10 cellular contexts compared by ENCODE assay signal in genomic region chr6:17863971-17864754, GRCh38.
DNase-seq lines count a peak whose midpoint lies in the region; ATAC-seq and TF ChIP-seq lines count a peak whose summit lies in the region.
"Had no signal": no experiment of that assay in that cellular context is flagged by ENCODE, and none has a peak within 500 bp of the region (broad histone marks: within the 10 kb centered on the region; RNA-seq: fewer than 3 reads in every experiment).

No MANE protein-coding gene starts in this region.

- no peak for DNase-seq in GM23338 (ENCODE audit: low spot score)
- peak; percentile 66 for DNase-seq in amniotic stem cell (lab: John Stamatoyannopoulos, UW)
- peak in 4 of 5 donors; percentile 29 to 45 (median 40) for DNase-seq in heart left ventricle
- DNase-seq in sigmoid colon, result peak; percentile 68
- no peak for DNase-seq in activated T-cell treated with anti-CD3 and anti-CD28 coated beads, Interleukin-2, amount 50 U/mL, for 4 hours
- no peak for DNase-seq in NCI-H510A (lab: John Stamatoyannopoulos, UW)
- no peak for DNase-seq in cerebellar cortex (ENCODE audit: low spot score)
- no peak for DNase-seq in stimulated activated CD4-positive, alpha-beta T cell treated with anti-CD3 and anti-CD28 coated beads, Interleukin-2, amount 100 ng/mL, for 48 hours
- DNase-seq: activated CD8-positive, alpha-beta memory T cell treated with anti-CD3 and anti-CD28 coated beads, Interleukin-2, amount 50 U/mL, for 48 hours; NCI-H524 treated with DMSO at 0.1 percent for 48 hours had no signal

- H3K4me3 ChIP-seq in GM23338 (no peak overlapping the region), heart left ventricle (peak overlapping the region in 1 of 12 donors; percentile 3), sigmoid colon (peak overlapping the region in 2 of 4 donors; percentile 10 to 13)

- H3K36me3 Mint-ChIP-seq in GM23338 (ENCODE audit: low read depth), result no peaks in the 10 kb centered on the region
- no peaks in the 10 kb centered on the region for H3K36me3 Mint-ChIP-seq in activated T-cell treated with anti-CD3 and anti-CD28 coated beads, Interleukin-2, amount 50 U/mL, for 4 hours (ENCODE audit: insufficient read depth)

- no peaks in the 10 kb centered on the region for H3K36me3 ChIP-seq in GM23338 (ENCODE audit: insufficient read depth)
- no peaks in the 10 kb centered on the region for H3K36me3 ChIP-seq in heart left ventricle
- H3K36me3 ChIP-seq in sigmoid colon, result no peaks in the 10 kb centered on the region

- H3F3A ChIP-seq in GM23338 (replicated peaks; ENCODE audit: low read depth), result no peaks in the 10 kb centered on the region

- no peak overlapping the region for H2AFZ ChIP-seq in GM23338

- H3K9me3 ChIP-seq in heart left ventricle (no peaks in the 10 kb centered on the region), sigmoid colon (no peaks in the 10 kb centered on the region)

- intact Hi-C loops in heart left ventricle (cut with DNase I) (loop anchor here in 7 of 10 donors (5.0 to 10.0 kb wide), 4 partner anchors 48 to 261 kb away; partner anchors contain the start of genes KIF13A (in 5 of the 7) and NHLRC1 (in 1 of the 7)), sigmoid colon (cut with DNase I) (no loop called here)

- H3K4me1 Mint-ChIP-seq in GM23338, result peaks cover 7% of the 10 kb centered on the region
- no peaks in the 10 kb centered on the region for H3K4me1 Mint-ChIP-seq in activated T-cell treated with anti-CD3 and anti-CD28 coated beads, Interleukin-2, amount 50 U/mL, for 4 hours (ENCODE audit: low read depth)

- no peak for TF ChIP-seq EP300 in sigmoid colon (IDR thresholded peaks at IDR 0.05)

- TF ChIP-seq POLR2A in heart left ventricle (IDR thresholded peaks at IDR 0.05), result no peak
- TF ChIP-seq POLR2A in sigmoid colon (IDR thresholded peaks at IDR 0.05), result no peak

- 56 to 71% (median 66%) methylated on average over 11 of the region's 11 CpGs for WGBS in heart left ventricle, 4 donors
- 16 to 58% methylated on average over 11 of the region's 11 CpGs for WGBS in sigmoid colon, 2 donors

- no peaks in the 10 kb centered on the region for H3K27me3 ChIP-seq in GM23338 (ENCODE audit: insufficient read depth)
- H3K27me3 ChIP-seq in heart left ventricle, result no peaks in the 10 kb centered on the region
- no peaks in the 10 kb centered on the region for H3K27me3 ChIP-seq in sigmoid colon

- H3K4me3 Mint-ChIP-seq in GM23338, result no peak overlapping the region
- H3K4me3 Mint-ChIP-seq in activated T-cell treated with anti-CD3 and anti-CD28 coated beads, Interleukin-2, amount 50 U/mL, for 4 hours, result no peak overlapping the region

- peak overlapping the region; percentile 35; the same call in 1 of the 2 replicates for H3K27ac Mint-ChIP-seq in GM23338

- H3K9me2 ChIP-seq in GM23338 (ENCODE audit: insufficient read depth), result no peaks in the 10 kb centered on the region

- no peaks in the 10 kb centered on the region for H3K4me1 ChIP-seq in GM23338 (ENCODE audit: insufficient read depth)
- peaks cover 0 to 67% (median 43%) of the 10 kb centered on the region in 12 donors for H3K4me1 ChIP-seq in heart left ventricle
- peaks cover 0 to 66% (median 61%) of the 10 kb centered on the region in 4 donors for H3K4me1 ChIP-seq in sigmoid colon

- no peaks in the 10 kb centered on the region for H4K20me1 ChIP-seq in GM23338 (replicated peaks; ENCODE audit: insufficient read depth)

- H3K27ac ChIP-seq in GM23338 (ENCODE audit: low read depth) (no peak overlapping the region), heart left ventricle (peak overlapping the region in 11 of 12 donors; percentile 23 to 79 (median 72)), sigmoid colon (peak overlapping the region; percentile 68 to 81 (median 78))

- H3K4me2 ChIP-seq in GM23338, result no peak overlapping the region

- no peaks in the 10 kb centered on the region for H3K9me3 Mint-ChIP-seq in GM23338
- no peaks in the 10 kb centered on the region for H3K9me3 Mint-ChIP-seq in activated T-cell treated with anti-CD3 and anti-CD28 coated beads, Interleukin-2, amount 50 U/mL, for 4 hours

- TF ChIP-seq CTCF in GM23338 (conservative IDR thresholded peaks at IDR 0.05; ENCODE audit: low read depth in 2 of 2), result no peak
- TF ChIP-seq CTCF in heart left ventricle (IDR thresholded peaks at IDR 0.05), result no peak
- no peak for TF ChIP-seq CTCF in sigmoid colon (IDR thresholded peaks at IDR 0.05)

- peaks cover 3% of the 10 kb centered on the region; the same call in 1 of the 2 replicates for H3K79me2 ChIP-seq in GM23338 (replicated peaks; ENCODE audit: insufficient read depth)

- ATAC-seq in GM23338, result no peak
- peak in 3 of 4 donors; percentile 6 to 36 (median 31) for ATAC-seq in heart left ventricle
- no peak for ATAC-seq in activated T-cell treated with anti-CD3 and anti-CD28 coated beads, Interleukin-2, amount 50 U/mL, for 4 hours

- no peaks in the 10 kb centered on the region for H3K27me3 Mint-ChIP-seq in GM23338 (ENCODE audit: insufficient read depth, low read depth, poor library complexity)
- H3K27me3 Mint-ChIP-seq in activated T-cell treated with anti-CD3 and anti-CD28 coated beads, Interleukin-2, amount 50 U/mL, for 4 hours (ENCODE audit: low read depth), result peaks cover 5% of the 10 kb centered on the region

TF ChIP-seq in GM23338, 12 proteins besides CTCF, POLR2A, EP300 and RAD21:
- TF ChIP-seq STAT1 (IDR thresholded peaks at IDR 0.05; ENCODE audit: unreplicated experiment), result no peak
- TF ChIP-seq ETS1 (IDR thresholded peaks at IDR 0.05), result no peak
- no peak for TF ChIP-seq EZH2 (IDR thresholded peaks at IDR 0.05; ENCODE audit: low read depth, unreplicated experiment)
- TF ChIP-seq CREB1 (CRISPR knock-in tag; IDR thresholded peaks at IDR 0.05; ENCODE audit: low read depth), result no peak
- no peak for TF ChIP-seq JUNB (IDR thresholded peaks at IDR 0.05; ENCODE audit: unreplicated experiment)
- no peak for TF ChIP-seq ZNF114 (CRISPR knock-in tag; IDR thresholded peaks at IDR 0.05)
TF ChIP-seq in GM23338: peak in this region for 0.

Comparison
In these comparisons a context has a peak if more than half of its experiments do, and no peak if none do; other contexts are left out.
1. ATAC-seq: peak in heart left ventricle (3 of 4); none in GM23338 (single experiment) and activated T-cell treated with anti-CD3 and anti-CD28 coated beads, Interleukin-2, amount 50 U/mL, for 4 hours (0 of 2).
2. DNase-seq: peak in amniotic stem cell (single experiment), heart left ventricle (4 of 5) and sigmoid colon (single experiment); none in GM23338 (single experiment), activated T-cell treated with anti-CD3 and anti-CD28 coated beads, Interleukin-2, amount 50 U/mL, for 4 hours (single experiment), NCI-H510A (single experiment), cerebellar cortex (single experiment) and stimulated activated CD4-positive, alpha-beta T cell treated with anti-CD3 and anti-CD28 coated beads, Interleukin-2, amount 100 ng/mL, for 48 hours (0 of 2).